ENCODE assay signal across 17 cellular contexts in genomic region chr16:67190041-67190440, GRCh38. TPM values are rescaled to one million over a fixed set of nuclear protein-coding genes. Genes with fewer than 3 reads are reported as not detected.
DNase-seq lines count a peak whose midpoint lies in the region; ATAC-seq and TF ChIP-seq lines count a peak whose summit lies in the region.
"Had no signal": no experiment of that assay in that cellular context is flagged by ENCODE, and none has a peak within 500 bp of the region (broad histone marks: within the 10 kb centered on the region; RNA-seq: fewer than 3 reads in every experiment).

Gene EXOC3L1 (minus strand): TSS chr16:67190136. CDS start chr16:67189676, 460 bp downstream.

- no peak within 1 kb of the TSS for H3K14ac ChIP-seq in neuronal stem cell (ENCODE audit: low read length)

- H2BK120ac ChIP-seq in neuronal stem cell (ENCODE audit: low read depth, low read length): no peak within 1 kb of the TSS

- H2BK5ac ChIP-seq in neuronal stem cell (ENCODE audit: low read length): no peak within 1 kb of the TSS

- H4K8ac ChIP-seq in neuronal stem cell (ENCODE audit: low read depth, low read length): no peak within 1 kb of the TSS

- H2AFZ ChIP-seq in neuronal stem cell (ENCODE audit: low read length): peak within 1 kb of the TSS; percentile 70

- peak within 1 kb of the TSS; percentile 70 for H2BK12ac ChIP-seq in neuronal stem cell (ENCODE audit: low read length)

- H3K27ac Mint-ChIP-seq in activated T-cell treated with anti-CD3 and anti-CD28 coated beads, Interleukin-2, amount 50 U/mL, for 24 hours: no peak within 1 kb of the TSS
- H3K27ac Mint-ChIP-seq in glutamatergic neuron (ENCODE audit: unreplicated experiment): no peak within 1 kb of the TSS
- H3K27ac Mint-ChIP-seq: dendritic cell treated with granulocyte-macrophage colony-stimulating factor and Interleukin-4, amounts not matched to agents 40 ng/mL and 50 ng/mL, for 4 days had no signal

- peaks cover 1 to 20% (median 2%) of the 10 kb centered on the region in 3 experiments for H3K27me3 ChIP-seq in neuronal stem cell (ENCODE audit: control insufficient read depth in 3 of 3, insufficient read depth in 3 of 3, low read depth in 1 of 3, low read length in 3 of 3)
- H3K27me3 ChIP-seq: esophagus squamous epithelium had no signal

- peaks cover 28% of the 10 kb centered on the region for H3K36me3 Mint-ChIP-seq in activated T-cell treated with anti-CD3 and anti-CD28 coated beads, Interleukin-2, amount 50 U/mL, for 24 hours (ENCODE audit: low read depth)
- no peaks in the 10 kb centered on the region for H3K36me3 Mint-ChIP-seq in glutamatergic neuron (ENCODE audit: unreplicated experiment)

- H3K27ac ChIP-seq in neuronal stem cell (replicated peaks; ENCODE audit: low read length): no peak within 1 kb of the TSS
- H3K27ac ChIP-seq: esophagus squamous epithelium, PC-9, stomach had no signal

- peaks cover 16 to 20% of the 10 kb centered on the region in 2 donors for H3K36me3 ChIP-seq in neuronal stem cell (replicated peaks in 1 of 2; ENCODE audit: control insufficient read depth in 2 of 2, insufficient read depth in 2 of 2, low read length in 2 of 2)

- H3K23ac ChIP-seq in neuronal stem cell (ENCODE audit: low read depth, low read length, poor library complexity): no peak within 1 kb of the TSS

- H3K9ac ChIP-seq in neuronal stem cell (ENCODE audit: low read depth, low read length, poor library complexity): peak within 1 kb of the TSS; percentile 36

- ATAC-seq in left colon: no peak
- ATAC-seq in HG03280 (IDR thresholded peaks at IDR 0.05; ENCODE audit: unreplicated experiment): no peak

- peak within 1 kb of the TSS; percentile 95 for H3K4me3 Mint-ChIP-seq in activated T-cell treated with anti-CD3 and anti-CD28 coated beads, Interleukin-2, amount 50 U/mL, for 24 hours
- H3K4me3 Mint-ChIP-seq in glutamatergic neuron (ENCODE audit: unreplicated experiment): peak within 1 kb of the TSS; percentile 34
- H3K4me3 Mint-ChIP-seq: dendritic cell treated with granulocyte-macrophage colony-stimulating factor and Interleukin-4, amounts not matched to agents 40 ng/mL and 50 ng/mL, for 4 days had no signal

- no peaks in the 10 kb centered on the region for H3K9me3 ChIP-seq in neuronal stem cell (replicated peaks in 1 of 2; ENCODE audit: control insufficient read depth in 2 of 2, insufficient read depth in 1 of 2, low read depth in 1 of 2, low read length in 2 of 2)
- H3K9me3 ChIP-seq: esophagus squamous epithelium, stomach had no signal

- H3K27me3 Mint-ChIP-seq in activated T-cell treated with anti-CD3 and anti-CD28 coated beads, Interleukin-2, amount 50 U/mL, for 24 hours: peaks cover 13% of the 10 kb centered on the region
- peaks cover 10% of the 10 kb centered on the region for H3K27me3 Mint-ChIP-seq in glutamatergic neuron (ENCODE audit: unreplicated experiment)

- intact Hi-C loops in left colon (cut with DNase I, micrococcal nuclease): no loop called here

- H2AK5ac ChIP-seq in neuronal stem cell (ENCODE audit: low read depth, low read length): peak within 1 kb of the TSS; percentile 81

- H3K4me3 ChIP-seq in neuronal stem cell (ENCODE audit: low read length in 2 of 2): peak within 1 kb of the TSS in 1 of 2 donors; percentile 33

- H3K79me1 ChIP-seq in neuronal stem cell (ENCODE audit: low read depth, low read length): peaks cover 9% of the 10 kb centered on the region

- TF ChIP-seq CTCF in glutamatergic neuron (IDR thresholded peaks at IDR 0.05; ENCODE audit: partially characterized antibody, unreplicated experiment): no peak

- H3K4me1 Mint-ChIP-seq in activated T-cell treated with anti-CD3 and anti-CD28 coated beads, Interleukin-2, amount 50 U/mL, for 24 hours (ENCODE audit: low read depth): peaks cover 42% of the 10 kb centered on the region
- H3K4me1 Mint-ChIP-seq in glutamatergic neuron (ENCODE audit: low read depth, unreplicated experiment): peaks cover 17% of the 10 kb centered on the region

- no peak within 1 kb of the TSS for H3K4me2 ChIP-seq in neuronal stem cell (ENCODE audit: insufficient read depth, low read length, poor library complexity, severe bottlenecking)

- H2BK15ac ChIP-seq in neuronal stem cell (ENCODE audit: low read length): no peak within 1 kb of the TSS

- H3K4me1 ChIP-seq in neuronal stem cell (ENCODE audit: control insufficient read depth in 2 of 2, insufficient read depth in 1 of 2, low read depth in 1 of 2, low read length in 2 of 2): peaks cover 17 to 20% of the 10 kb centered on the region in 2 donors

- no peak within 1 kb of the TSS for H4K91ac ChIP-seq in neuronal stem cell (ENCODE audit: low read depth, low read length, poor library complexity)

- no peak within 1 kb of the TSS for H3K4ac ChIP-seq in neuronal stem cell (ENCODE audit: low read length)

- DNase-seq in activated T-cell treated with anti-CD3 and anti-CD28 coated beads, Interleukin-2, amount 50 U/mL, for 24 hours: no peak
- DNase-seq in activated T-cell treated with anti-CD3 and anti-CD28 coated beads, Interleukin-2, amount 50 U/mL, for 1 hour: no peak
- peak; percentile 49 for DNase-seq in UCSD-AML1 (lab: John Stamatoyannopoulos, UW; ENCODE audit: unreplicated experiment)
- DNase-seq in glutamatergic neuron: no peak
- no peak for DNase-seq in neuronal stem cell (ENCODE audit: low spot score)
- no peak for DNase-seq in left colon
- DNase-seq in dedifferentiated amniotic fluid mesenchymal stem cell (ENCODE audit: extremely low spot score): no peak
- DNase-seq: activated CD4-positive, CD25-positive, alpha-beta regulatory T cell; activated gamma-delta T cell treated with Interleukin-2 at 50 U/mL for 16 hours; esophagus squamous epithelium; NCI-H526 treated with DMSO at 0.1 percent for 48 hours; PC-9; stomach; T-helper 1 cell had no signal

- no peak within 1 kb of the TSS for H3K18ac ChIP-seq in neuronal stem cell (ENCODE audit: low read length)

- no CpG with 5 or more reads among the region's 6 CpGs for WGBS in neuronal stem cell (ENCODE audit: extremely low coverage in 2 of 2, insufficient read length in 2 of 2, insufficient replicate concordance in 1 of 2), 2 donors

- H3K9me3 Mint-ChIP-seq in activated T-cell treated with anti-CD3 and anti-CD28 coated beads, Interleukin-2, amount 50 U/mL, for 24 hours: no peaks in the 10 kb centered on the region
- peaks cover 11% of the 10 kb centered on the region for H3K9me3 Mint-ChIP-seq in glutamatergic neuron (ENCODE audit: unreplicated experiment)
- H3K9me3 Mint-ChIP-seq: dendritic cell treated with granulocyte-macrophage colony-stimulating factor and Interleukin-4, amounts not matched to agents 40 ng/mL and 50 ng/mL, for 4 days had no signal

RNA-seq across cellular contexts. Expression of gene EXOC3L1, which starts in this region (rescaled TPM):
- 3.6 TPM for total RNA-seq in glutamatergic neuron (ENCODE audit: unreplicated experiment)
- not detected for polyA plus RNA-seq in neuronal stem cell (2013, experiment 1 of 2)
- polyA plus RNA-seq in neuronal stem cell (2013, experiment 2 of 2): 0.03 TPM
- total RNA-seq in left colon: 1 to 10 TPM; 2.3 to 5.9 TPM
- total RNA-seq: PC-9 had no signal
- polyA plus RNA-seq: keratinocyte had no signal
